In the genomic region with DNA sequence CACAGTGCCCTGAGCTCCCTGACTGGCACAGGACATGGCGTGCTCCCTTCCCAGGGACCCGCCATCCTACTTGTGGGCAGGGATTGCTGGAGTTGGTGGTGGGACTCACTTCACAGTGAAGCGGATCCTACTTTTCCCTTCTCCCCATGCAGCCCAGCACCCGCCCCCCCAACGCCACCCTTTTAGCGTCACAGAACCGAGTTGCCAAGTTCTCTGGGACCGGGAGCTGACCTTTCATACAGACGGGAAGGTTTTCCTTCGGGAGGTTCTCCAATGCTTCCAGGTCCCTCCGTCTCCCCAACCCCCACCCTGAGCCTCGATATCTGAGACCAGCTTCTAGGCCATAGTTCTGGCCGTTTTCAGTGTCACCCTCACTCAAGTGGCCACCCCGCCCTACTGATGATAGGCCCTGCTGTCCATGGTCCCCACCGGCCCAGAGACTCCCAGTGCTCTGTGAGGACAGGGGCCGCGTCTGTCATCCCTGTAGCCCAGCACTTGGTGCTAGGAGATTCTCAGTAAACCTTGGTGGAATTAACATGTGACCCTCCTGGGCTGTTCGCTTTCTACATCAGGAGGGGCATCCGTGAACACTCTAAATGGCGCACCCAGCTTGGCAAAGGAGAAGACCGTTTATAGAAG, we compare ENCODE assay signal across 18 cellular contexts. TPM values are rescaled to one million over a fixed set of nuclear protein-coding genes. Genes with fewer than 3 reads are reported as not detected.
DNase-seq lines count a peak whose midpoint lies in the region; ATAC-seq, FAIRE-seq and TF ChIP-seq lines count a peak whose summit lies in the region.
"Had no signal": no experiment of that assay in that cellular context is flagged by ENCODE, and none has a peak within 500 bp of the region (broad histone marks: within the 10 kb centered on the region; RNA-seq: fewer than 3 reads in every experiment).

No MANE protein-coding gene starts in this region.

- H3K9me2 ChIP-seq in MM.1S (replicated peaks; ENCODE audit: insufficient read depth, low read length), result no peaks in the 10 kb centered on the region

- H3K27me3 Mint-ChIP-seq in activated T-cell treated with anti-CD3 and anti-CD28 coated beads, Interleukin-2, amount 50 U/mL, for 72 hours (ENCODE audit: low read depth), result no peaks in the 10 kb centered on the region
- H3K27me3 Mint-ChIP-seq: activated CD8-positive, alpha-beta memory T cell treated with anti-CD3 and anti-CD28 coated beads, Interleukin-2, amount 10 ng/mL, durations not matched to agents 7 days and 5 days had no signal

- peaks cover 38% of the 10 kb centered on the region for H3K4me1 Mint-ChIP-seq in activated T-cell treated with anti-CD3 and anti-CD28 coated beads, Interleukin-2, amount 50 U/mL, for 72 hours (ENCODE audit: low read depth)

- no TSS peak for BruUV-seq in K562 (replicated peaks; lab: Mats Ljungman, UMichigan)

- no peaks in the 10 kb centered on the region for H3F3A ChIP-seq in MM.1S (ENCODE audit: insufficient read depth, low read length)

- H3K27ac Mint-ChIP-seq in activated T-cell treated with anti-CD3 and anti-CD28 coated beads, Interleukin-2, amount 50 U/mL, for 72 hours, result no peak overlapping the region

- H4K20me1 ChIP-seq in MM.1S (ENCODE audit: insufficient read depth, low read length) (no peaks in the 10 kb centered on the region), K562 (replicated peaks; ENCODE audit: control insufficient read depth, insufficient read depth, low read length) (peaks cover 15% of the 10 kb centered on the region)

- POLR2A ChIA-PET in K562 (lab: Yijun Ruan, JAX), result interaction anchor here (1.0 kb wide), 1 partner anchor 8 kb away, joined by 3 read pairs; no protein-coding TSS in a partner anchor

- intact Hi-C loops in K562 (cut with micrococcal nuclease), result no loop called here
- intact Hi-C loops in psoas muscle (cut with DNase I), result loop anchor here (2.0 to 10.0 kb wide), 3 partner anchors 34 to 181 kb away; no protein-coding TSS in a partner anchor
- intact Hi-C loops in dorsolateral prefrontal cortex (cut with DNase I), result loop anchor here (2.0 to 5.0 kb wide), 5 partner anchors 17 to 179 kb away; no protein-coding TSS in a partner anchor

- no peaks in the 10 kb centered on the region for H3K9me3 ChIP-seq in MM.1S (replicated peaks; ENCODE audit: insufficient read depth, low read length)
- no peaks in the 10 kb centered on the region for H3K9me3 ChIP-seq in K562 (replicated peaks; ENCODE audit: control insufficient read depth, insufficient read depth, low read depth, low read length)
- H3K9me3 ChIP-seq in psoas muscle, result no peaks in the 10 kb centered on the region
- H3K9me3 ChIP-seq: ascending aorta, uterus had no signal

- in situ Hi-C loops in K562 (cut with MboI), result no loop called here

- no peak for DNase-seq in activated T-cell treated with anti-CD3 and anti-CD28 coated beads, Interleukin-2, amount 50 U/mL, for 72 hours
- DNase-seq in activated T-cell treated with anti-CD3 and anti-CD28 coated beads, Interleukin-2, amount 50 U/mL, for 1 hour, result no peak
- no peak for DNase-seq in MM.1S
- no peak for DNase-seq in K562 (ENCODE audit: extremely low read depth in 1 of 4, low spot score in 3 of 4)
- DNase-seq in psoas muscle, result peak in 1 of 2 donors; percentile 41
- no peak for DNase-seq in NK-92 (lab: John Stamatoyannopoulos, UW; ENCODE audit: unreplicated experiment)
- DNase-seq in dorsolateral prefrontal cortex, result no peak
- DNase-seq: activated CD8-positive, alpha-beta memory T cell treated with anti-CD3 and anti-CD28 coated beads, Interleukin-2, amount 10 ng/mL, durations not matched to agents 7 days and 5 days; DMS79; NCI-H526 treated with DMSO at 0.1 percent for 48 hours; RPMI8226; stimulated activated CD4-positive, alpha-beta T cell treated with anti-CD3 and anti-CD28 coated beads, Interleukin-1b, Interleukin-23, amount 100 ng/mL, for 48 hours; stimulated activated CD8-positive, alpha-beta memory T cell treated with anti-CD3 and anti-CD28 coated beads, Interleukin-4, amount 100 ng/mL, for 48 hours; T-helper 9 cell; uterus had no signal

- H3K27ac ChIP-seq in MM.1S (ENCODE audit: low read length) (no peak overlapping the region), K562 (ENCODE audit: extremely low read depth, low read depth, low read length) (no peak overlapping the region), psoas muscle (peak overlapping the region; percentile 81), dorsolateral prefrontal cortex (peak overlapping the region in 28 of 59 donors; percentile 76 to 98 (median 95))

- no peak for TF ChIP-seq EP300 in K562 (IDR thresholded peaks at IDR 0.05; ENCODE audit: low read length)

- TF ChIP-seq CTCF in MM.1S (IDR thresholded peaks at IDR 0.05; ENCODE audit: low read length) (no peak), K562 (IDR thresholded peaks at IDR 0.05 in 2 of 3, conservative IDR thresholded peaks at IDR 0.05 in 1 of 3; ENCODE audit: insufficient read depth in 2 of 3, low read depth in 1 of 3, low read length in 3 of 3) (no peak), psoas muscle (IDR thresholded peaks at IDR 0.05) (no peak), dorsolateral prefrontal cortex (IDR thresholded peaks at IDR 0.05 in 54 of 56, conservative IDR thresholded peaks at IDR 0.05 in 2 of 56; ENCODE audit: low read depth in 1 of 56, partially characterized antibody in 56 of 56) (no peak)

- no peak for TF ChIP-seq RAD21 in K562 (CRISPR knock-in tag; conservative IDR thresholded peaks at IDR 0.05 in 1 of 2, IDR thresholded peaks at IDR 0.05 in 1 of 2)

- no peak for FAIRE-seq in K562 (lab: Jason Lieb, UNC)
- FAIRE-seq: frontal cortex had no signal

- H3K36me3 ChIP-seq in MM.1S (replicated peaks; ENCODE audit: insufficient read depth, low read length) (no peaks in the 10 kb centered on the region), K562 (ENCODE audit: control insufficient read depth, insufficient read depth, low read length) (no peaks in the 10 kb centered on the region), psoas muscle (ENCODE audit: insufficient read depth in 1 of 2, low read depth in 1 of 2) (no peaks in the 10 kb centered on the region)
- H3K36me3 ChIP-seq: ascending aorta, uterus had no signal

- no peaks in the 10 kb centered on the region for H3K79me2 ChIP-seq in MM.1S (ENCODE audit: low read length)
- no peaks in the 10 kb centered on the region for H3K79me2 ChIP-seq in K562 (ENCODE audit: control insufficient read depth, insufficient read depth, low read length)

- TF ChIP-seq POLR2A in K562 (conservative IDR thresholded peaks at IDR 0.05), result no peak

- H3K4me3 ChIP-seq in MM.1S (ENCODE audit: low read length), result no peak overlapping the region
- no peak overlapping the region for H3K4me3 ChIP-seq in K562
- H3K4me3 ChIP-seq in psoas muscle, result no peak overlapping the region
- peak overlapping the region in 18 of 59 donors; percentile 66 to 86 (median 78) for H3K4me3 ChIP-seq in dorsolateral prefrontal cortex

- no peaks in the 10 kb centered on the region for H3K27me3 ChIP-seq in MM.1S (replicated peaks; ENCODE audit: insufficient read depth, low read length)
- H3K27me3 ChIP-seq in K562 (ENCODE audit: control insufficient read depth in 2 of 2, insufficient read depth in 2 of 2, low read length in 2 of 2), result peaks cover 25 to 56% of the 10 kb centered on the region in 2 experiments
- no peaks in the 10 kb centered on the region for H3K27me3 ChIP-seq in psoas muscle (ENCODE audit: insufficient read depth in 3 of 3, low read length in 2 of 3)
- H3K27me3 ChIP-seq in dorsolateral prefrontal cortex, result no peaks in the 10 kb centered on the region
- H3K27me3 ChIP-seq: ascending aorta, uterus had no signal

- H2AFZ ChIP-seq in MM.1S (ENCODE audit: low read length) (no peak overlapping the region), K562 (ENCODE audit: low read depth, low read length) (no peak overlapping the region)

- H3K9me1 ChIP-seq in K562 (ENCODE audit: control insufficient read depth, insufficient read depth, low read length), result no peaks in the 10 kb centered on the region

- H3K4me3 Mint-ChIP-seq in activated T-cell treated with anti-CD3 and anti-CD28 coated beads, Interleukin-2, amount 50 U/mL, for 72 hours, result peak overlapping the region; percentile 89 to 91

- H3K9ac ChIP-seq in MM.1S (ENCODE audit: low read length), result no peak overlapping the region
- no peak overlapping the region for H3K9ac ChIP-seq in K562 (ENCODE audit: insufficient read depth in 1 of 2, low read depth in 2 of 2, low read length in 2 of 2)

- H3K4me1 ChIP-seq in MM.1S (ENCODE audit: low read length) (peaks cover 4% of the 10 kb centered on the region; the same call in 1 of the 2 replicates), K562 (replicated peaks in 1 of 2; ENCODE audit: control insufficient read depth in 2 of 2, insufficient read depth in 2 of 2, low read length in 2 of 2) (peaks cover 0 to 27% of the 10 kb centered on the region in 2 experiments; a peak in 4 of 5 replicates), psoas muscle (peaks cover 21% of the 10 kb centered on the region)

- CTCF ChIA-PET in K562 (lab: Yijun Ruan, JAX; ENCODE audit: low intra/inter-chr PET ratio), result interaction anchor here (0.7 kb wide), 1 partner anchor 179 kb away, joined by 4 read pairs; no protein-coding TSS in a partner anchor

- H3K36me3 Mint-ChIP-seq in activated T-cell treated with anti-CD3 and anti-CD28 coated beads, Interleukin-2, amount 50 U/mL, for 72 hours (ENCODE audit: insufficient read depth in 2 of 2), result peaks cover 0 to 2% of the 10 kb centered on the region in 2 donors
- H3K36me3 Mint-ChIP-seq: activated CD8-positive, alpha-beta memory T cell treated with anti-CD3 and anti-CD28 coated beads, Interleukin-2, amount 10 ng/mL, durations not matched to agents 7 days and 5 days had no signal

- no peaks in the 10 kb centered on the region for H3K9me3 Mint-ChIP-seq in activated T-cell treated with anti-CD3 and anti-CD28 coated beads, Interleukin-2, amount 50 U/mL, for 72 hours

- no peak for ATAC-seq in activated T-cell treated with anti-CD3 and anti-CD28 coated beads, Interleukin-2, amount 50 U/mL, for 72 hours (replicated peaks in 1 of 2)
- ATAC-seq in K562, result no peak
- ATAC-seq in psoas muscle, result no peak
- no peak for ATAC-seq in HG03139 (IDR thresholded peaks at IDR 0.05; ENCODE audit: unreplicated experiment)

- H3K4me2 ChIP-seq in MM.1S (ENCODE audit: low read depth, low read length) (peak overlapping the region; percentile 72; the same call in 1 of the 2 replicates), K562 (ENCODE audit: insufficient read depth, low read length) (no peak overlapping the region)

- WGBS in K562 (ENCODE audit: insufficient coverage, low coverage, missing lambda C conversion rate), result 16% methylated on average over 20 of the region's 21 CpGs
- 79 to 89% (median 80%) methylated on average over 21 of the region's 21 CpGs for WGBS in psoas muscle, 3 donors

RNA-seq across cellular contexts. Expression of a gene that starts 1.6 kb away (rescaled TPM):
- 100 to 1,000 TPM in 1 of 2 donors, 10 to 100 TPM in 1; 90.2 to 108 TPM for total RNA-seq in activated T-cell treated with anti-CD3 and anti-CD28 coated beads, Interleukin-2, amount 50 U/mL, for 72 hours
- total RNA-seq in K562 (2011; cell fraction: chromatin; rRNA removed; ENCODE audit: low replicate concordance), result 17.3 and 36.0 TPM in 2 replicates
- 20.7 and 22.2 TPM in 2 replicates for total RNA-seq in K562 (2011; cell fraction: nucleolus; rRNA removed)
- total RNA-seq in K562 (2011; cell fraction: nucleoplasm; rRNA removed), result 15.0 and 23.5 TPM in 2 replicates
- total RNA-seq in K562 (2014; rRNA removed), result 6.3 and 7.0 TPM in 2 replicates
- 3.7 and 4.4 TPM in 2 replicates for total RNA-seq in K562 (2014; rRNA removed; fragmentation: Illumina TruSeq; extraction: Trizol)
- 4.5 and 5.0 TPM in 2 replicates for total RNA-seq in K562 (2015; rRNA removed; fragmentation: Illumina TruSeq; extraction: Trizol)
- total RNA-seq in K562 (2021), result 13.5 and 16.0 TPM in 2 replicates
- 4.6 and 4.8 TPM in 2 replicates for polyA plus RNA-seq in K562 (2011; rRNA removed)
- 5.2 TPM in 2 replicates for polyA plus RNA-seq in K562 (2011; cell fraction: cytosol; rRNA removed)
- polyA plus RNA-seq in K562 (2011; cell fraction: nucleus; rRNA removed), result 13.6 and 23.1 TPM in 2 replicates
- polyA plus RNA-seq in K562 (2012), result 7.3 and 8.9 TPM in 2 replicates
- polyA plus RNA-seq in K562 (2014; fragmentation: Illumina TruSeq; extraction: Trizol), result 5.9 and 6.1 TPM in 2 replicates
- polyA plus RNA-seq in K562 (2014; fragmentation: Nextera tagmentation; extraction: Ambion mirVana), result 1 to 10 TPM; 3.0 to 8.7 TPM
- 6.2 and 9.4 TPM in 2 replicates for polyA plus RNA-seq in K562 (2014; rRNA removed)
- polyA minus RNA-seq in K562 (2011; rRNA and poly(A)+ RNA removed), result 7.9 and 9.0 TPM in 2 replicates
- 10.6 and 17.4 TPM in 2 replicates for polyA minus RNA-seq in K562 (2011; cell fraction: cytosol; rRNA and poly(A)+ RNA removed)
- 9.6 and 10.0 TPM in 2 replicates for polyA minus RNA-seq in K562 (2011; cell fraction: nucleus; rRNA and poly(A)+ RNA removed)
- total RNA-seq in psoas muscle, result 10 to 100 TPM; 20.6 to 26.2 (median 21.7) TPM
- polyA plus RNA-seq in psoas muscle, result 1 to 10 TPM; 7.1 to 9.9 (median 8.4) TPM
- total RNA-seq in dorsolateral prefrontal cortex, result 10 to 100 TPM; 37.2 to 80.0 (median 54.1) TPM
